ENCODE assay signal across 8 cellular contexts in the genomic region with DNA sequence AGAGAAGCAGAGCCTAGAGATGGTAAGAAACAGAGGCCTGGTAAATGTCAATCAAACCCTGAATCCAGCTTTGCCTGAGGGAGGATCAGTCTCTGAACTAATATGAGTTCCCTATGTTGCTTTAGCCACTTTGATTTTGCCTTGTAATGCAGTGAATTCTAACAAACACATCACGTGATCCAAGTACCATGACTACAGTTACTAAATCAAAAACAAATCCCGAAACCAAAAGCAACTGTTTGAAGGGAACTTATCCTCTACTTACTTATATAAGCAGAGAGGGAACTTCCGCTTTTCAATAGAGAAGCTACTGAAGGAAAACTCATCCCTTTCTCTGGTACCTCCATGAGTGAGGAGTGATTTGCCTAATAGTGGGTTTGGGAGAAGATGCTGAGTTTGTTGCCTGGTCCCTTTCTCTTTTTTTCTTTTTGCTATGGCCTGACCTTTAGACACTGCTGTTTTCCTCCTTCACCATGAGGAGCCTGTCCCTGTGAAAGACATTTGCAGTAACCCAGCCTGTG. TPM values are rescaled to one million over a fixed set of nuclear protein-coding genes. Genes with fewer than 3 reads are reported as not detected.
DNase-seq lines count a peak whose midpoint lies in the region; ATAC-seq and TF ChIP-seq lines count a peak whose summit lies in the region.

No MANE protein-coding gene starts in this region.

- H3K27ac ChIP-seq in liver (ENCODE audit: low read depth in 1 of 2, low read length in 2 of 2) (peak overlapping the region; percentile 58 to 73), uterus (peak overlapping the region; percentile 66 to 68)

- H3K4me3 ChIP-seq in liver (ENCODE audit: low read depth in 1 of 3, low read length in 3 of 3) (peak overlapping the region in 1 of 3 donors; percentile 9), uterus (no peak overlapping the region)

- TF ChIP-seq POLR2A in uterus (IDR thresholded peaks at IDR 0.05): no peak

- peak; percentile 75 for ATAC-seq in GM19351 (IDR thresholded peaks at IDR 0.05; ENCODE audit: unreplicated experiment)
- ATAC-seq in HG03571 (IDR thresholded peaks at IDR 0.05; ENCODE audit: unreplicated experiment): peak; percentile 70

- 21% methylated on average over 3 of the region's 3 CpGs for WGBS in liver

- H3K4me1 ChIP-seq in liver (ENCODE audit: control insufficient read depth in 4 of 4, insufficient read depth in 4 of 4, low read length in 3 of 4) (peaks cover 7 to 30% (median 21%) of the 10 kb centered on the region in 4 donors), uterus (no peaks in the 10 kb centered on the region)

- DNase-seq in AML-193 (lab: John Stamatoyannopoulos, UW) (peak; percentile 91 to 92), amniotic epithelial cell (ENCODE audit: low read depth) (peak; percentile 58), uterus (no peak), iPS-NIHi11 (ENCODE audit: low spot score) (no peak), NCI-H1105 (lab: John Stamatoyannopoulos, UW) (no peak)

- peak in 1 of 2 donors; percentile 5 for TF ChIP-seq RAD21 in liver (IDR thresholded peaks at IDR 0.05)

- intact Hi-C loops in uterus (cut with DNase I; ENCODE audit: low total_unique reads): no loop called here

- no peaks in the 10 kb centered on the region for H3K9me3 ChIP-seq in liver (ENCODE audit: control insufficient read depth in 4 of 4, low read length in 3 of 4)
- H3K9me3 ChIP-seq in uterus: no peaks in the 10 kb centered on the region

- H3K36me3 ChIP-seq in liver (ENCODE audit: control insufficient read depth in 4 of 4, insufficient read depth in 3 of 4, low read depth in 1 of 4, low read length in 3 of 4): no peaks in the 10 kb centered on the region
- H3K36me3 ChIP-seq in uterus: no peaks in the 10 kb centered on the region

- H3K27me3 ChIP-seq in liver (ENCODE audit: control insufficient read depth in 4 of 4, insufficient read depth in 4 of 4, low read length in 3 of 4): no peaks in the 10 kb centered on the region
- H3K27me3 ChIP-seq in uterus: no peaks in the 10 kb centered on the region

- TF ChIP-seq CTCF in liver (IDR thresholded peaks at IDR 0.05; ENCODE audit: low read depth, low read length, missing input control) (no peak), uterus (IDR thresholded peaks at IDR 0.05) (no peak)

- peak overlapping the region in 1 of 2 donors; percentile 55 for H3K9ac ChIP-seq in liver (ENCODE audit: low read depth in 1 of 2, low read length in 2 of 2)

TF ChIP-seq in liver, 16 proteins besides CTCF, POLR2A, EP300 and RAD21:
- no peak for TF ChIP-seq HNF4G (IDR thresholded peaks at IDR 0.05)
- TF ChIP-seq, protein P1, sequence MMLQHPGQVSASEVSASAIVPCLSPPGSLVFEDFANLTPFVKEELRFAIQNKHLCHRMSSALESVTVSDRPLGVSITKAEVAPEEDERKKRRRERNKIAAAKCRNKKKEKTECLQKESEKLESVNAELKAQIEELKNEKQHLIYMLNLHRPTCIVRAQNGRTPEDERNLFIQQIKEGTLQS (IDR thresholded peaks at IDR 0.05): no peak
- TF ChIP-seq TAF1 (conservative IDR thresholded peaks at IDR 0.05): no peak
TF ChIP-seq in liver: peak in this region for 0.

RNA-seq across cellular contexts. Expression of a gene that starts 7.7 kb away (rescaled TPM):
- 10 to 100 TPM in 1 of 2 donors, 1 to 10 TPM in 1; 8.5 to 15.7 TPM for total RNA-seq in liver
- polyA plus RNA-seq in liver: 1 to 10 TPM; 5.6 to 8.2 TPM
- 10 to 100 TPM in 3 of 4 donors, 1 to 10 TPM in 1; 3.6 to 34.1 (median 21.1) TPM for total RNA-seq in uterus

RNA-seq across cellular contexts. Expression of a gene that starts 23.1 kb away (rescaled TPM):
- 10 to 100 TPM; 11.3 to 12.0 TPM for total RNA-seq in liver
- polyA plus RNA-seq in liver: 10 to 100 TPM in 1 of 2 donors, 1 to 10 TPM in 1; 6.0 to 10.4 TPM
- 10 to 100 TPM; 40.0 to 61.8 (median 49.9) TPM for total RNA-seq in uterus

Comparison
In these comparisons a context has a peak if more than half of its experiments do, and no peak if none do; other contexts are left out.
1. DNase-seq: peak in AML-193 (2 of 2) and amniotic epithelial cell (single experiment); none in uterus (0 of 2), iPS-NIHi11 (single experiment) and NCI-H1105 (single experiment).